ENCODE assay signal across 9 cellular contexts in genomic region chr20:10603971-10604864, GRCh38.
A peak's percentile ranks its signal among the peaks of the same experiment; 100 is the strongest.
DNase-seq lines count a peak whose midpoint lies in the region; ATAC-seq, FAIRE-seq and TF ChIP-seq lines count a peak whose summit lies in the region.
"Had no signal": no experiment of that assay in that cellular context is flagged by ENCODE, and none has a peak within 500 bp of the region (broad histone marks: within the 10 kb centered on the region; RNA-seq: fewer than 3 reads in every experiment).

No MANE protein-coding gene starts in this region.

- DNase-seq in Caki2 (ENCODE audit: low read depth), result peak; percentile 89
- no peak for DNase-seq in SK-N-SH
- peak; percentile 89 for DNase-seq in fibroblast of the aortic adventitia (ENCODE audit: low read depth)
- peak in 1 of 6 donors; percentile 29 for DNase-seq in pancreas
- DNase-seq in T-helper 1 cell, result no peak
- no peak for DNase-seq in erythroblast (lab: John Stamatoyannopoulos, UW)
- DNase-seq in activated CD8-positive, alpha-beta memory T cell treated with anti-CD3 and anti-CD28 coated beads, Interleukin-2, amount 10 ng/mL, durations not matched to agents 7 days and 5 days, result no peak
- DNase-seq: NCI-H1436 had no signal

- H3K4me1 Mint-ChIP-seq in activated CD8-positive, alpha-beta memory T cell treated with anti-CD3 and anti-CD28 coated beads, Interleukin-2, amount 10 ng/mL, durations not matched to agents 7 days and 5 days, result peaks cover 8% of the 10 kb centered on the region

- H2AFZ ChIP-seq in SK-N-SH (ENCODE audit: low read depth), result no peak overlapping the region

- peaks cover 19% of the 10 kb centered on the region for H3K36me3 Mint-ChIP-seq in activated CD8-positive, alpha-beta memory T cell treated with anti-CD3 and anti-CD28 coated beads, Interleukin-2, amount 10 ng/mL, durations not matched to agents 7 days and 5 days

- no peaks in the 10 kb centered on the region for H3K9me3 Mint-ChIP-seq in activated CD8-positive, alpha-beta memory T cell treated with anti-CD3 and anti-CD28 coated beads, Interleukin-2, amount 10 ng/mL, durations not matched to agents 7 days and 5 days (ENCODE audit: low read depth)

- intact Hi-C loops in pancreas (cut with DNase I), result no loop called here

- POLR2A ChIA-PET in SK-N-SH (lab: Yijun Ruan, JAX), result no interaction called here

- no peak for TF ChIP-seq CTCF in SK-N-SH (IDR thresholded peaks at IDR 0.05)
- TF ChIP-seq CTCF in fibroblast of the aortic adventitia (IDR thresholded peaks at IDR 0.05; ENCODE audit: insufficient read depth, low read length), result no peak
- no peak for TF ChIP-seq CTCF in pancreas (IDR thresholded peaks at IDR 0.05)

- H3K9me2 ChIP-seq in SK-N-SH, result no peaks in the 10 kb centered on the region

- H3K27ac ChIP-seq in SK-N-SH (ENCODE audit: low read depth in 2 of 2, low read length in 1 of 2) (peak overlapping the region in 1 of 2 experiments; percentile 98; a peak in 2 of 4 replicates), pancreas (no peak overlapping the region)

- H3K4me3 Mint-ChIP-seq in activated CD8-positive, alpha-beta memory T cell treated with anti-CD3 and anti-CD28 coated beads, Interleukin-2, amount 10 ng/mL, durations not matched to agents 7 days and 5 days, result no peak overlapping the region

- no peaks in the 10 kb centered on the region for H3K27me3 ChIP-seq in SK-N-SH (ENCODE audit: insufficient read depth)
- no peaks in the 10 kb centered on the region for H3K27me3 ChIP-seq in pancreas

- no peaks in the 10 kb centered on the region for H3K9me3 ChIP-seq in SK-N-SH
- no peaks in the 10 kb centered on the region for H3K9me3 ChIP-seq in pancreas

- H3K79me2 ChIP-seq in SK-N-SH (ENCODE audit: insufficient read depth), result no peaks in the 10 kb centered on the region

- no peak for TF ChIP-seq POLR2A in erythroblast (IDR thresholded peaks at IDR 0.05; ENCODE audit: low read length)

- no peak for FAIRE-seq in pancreas (lab: Jason Lieb, UNC)

- peak in 1 of 2 experiments; percentile 29; a peak in 1 of 4 replicates for TF ChIP-seq EP300 in SK-N-SH (IDR thresholded peaks at IDR 0.05; ENCODE audit: borderline replicate concordance in 1 of 2, low read depth in 1 of 2, low read length in 1 of 2)

- H3K4me2 ChIP-seq in SK-N-SH, result peak overlapping the region; percentile 64; the same call in 1 of the 2 replicates

- peaks cover 32% of the 10 kb centered on the region for H3F3A ChIP-seq in SK-N-SH (replicated peaks; ENCODE audit: insufficient read depth)

- H3K4me1 ChIP-seq in SK-N-SH (ENCODE audit: control insufficient read depth in 1 of 2, insufficient read depth in 2 of 2, low read depth in 1 of 2, low read length in 1 of 2) (peaks cover 7 to 32% of the 10 kb centered on the region in 2 experiments), pancreas (no peaks in the 10 kb centered on the region)

- H3K4me3 ChIP-seq in SK-N-SH (ENCODE audit: low read depth in 2 of 2, low read length in 1 of 2) (no peak overlapping the region), fibroblast of the aortic adventitia (ENCODE audit: low read depth, low read length) (peak overlapping the region; percentile 48), pancreas (no peak overlapping the region)

- in situ Hi-C loops in Caki2 (cut with HindIII; ENCODE audit: low pct_unique_long_range_greater_than_20kb, low sequenced_read_pairs), result no loop called here

- TF ChIP-seq RAD21 in SK-N-SH (IDR thresholded peaks at IDR 0.05; ENCODE audit: low read length), result no peak

- H4K20me1 ChIP-seq in SK-N-SH (ENCODE audit: insufficient read depth), result no peaks in the 10 kb centered on the region

- WGBS in SK-N-SH (ENCODE audit: low lambda C conversion rate), result 41% methylated on average over 8 of the region's 8 CpGs
- 93 to 94% methylated on average over 8 of the region's 8 CpGs for WGBS in pancreas, 2 donors

- CTCF ChIA-PET in SK-N-SH (lab: Yijun Ruan, JAX), result interaction anchor here (1.1 to 2.4 kb wide), 2 partner anchors 10 to 51 kb away, joined by 3 to 10 read pairs; no protein-coding TSS in a partner anchor
- CTCF ChIA-PET in activated CD8-positive, alpha-beta memory T cell treated with anti-CD3 and anti-CD28 coated beads, Interleukin-2, amount 10 ng/mL, durations not matched to agents 7 days and 5 days (lab: Charles Lee), result interaction anchor here (1.7 to 2.1 kb wide), 2 partner anchors 11 to 46 kb away, joined by 3 to 5 read pairs; no protein-coding TSS in a partner anchor

- H3K27me3 Mint-ChIP-seq in activated CD8-positive, alpha-beta memory T cell treated with anti-CD3 and anti-CD28 coated beads, Interleukin-2, amount 10 ng/mL, durations not matched to agents 7 days and 5 days, result no peaks in the 10 kb centered on the region

- H3K27ac Mint-ChIP-seq in activated CD8-positive, alpha-beta memory T cell treated with anti-CD3 and anti-CD28 coated beads, Interleukin-2, amount 10 ng/mL, durations not matched to agents 7 days and 5 days, result no peak overlapping the region

- peaks cover 5 to 12% of the 10 kb centered on the region in 2 experiments for H3K36me3 ChIP-seq in SK-N-SH (replicated peaks in 1 of 2; ENCODE audit: control insufficient read depth in 1 of 2, insufficient read depth in 2 of 2, low read length in 1 of 2)
- no peaks in the 10 kb centered on the region for H3K36me3 ChIP-seq in pancreas

- peak in 3 of 4 donors; percentile 70 to 85 (median 78) for ATAC-seq in pancreas
- ATAC-seq in activated CD8-positive, alpha-beta memory T cell treated with anti-CD3 and anti-CD28 coated beads, Interleukin-2, amount 10 ng/mL, durations not matched to agents 7 days and 5 days, result no peak
- no peak for ATAC-seq in HG03095 (IDR thresholded peaks at IDR 0.05; ENCODE audit: unreplicated experiment)

- peak overlapping the region; percentile 48; the same call in 1 of the 2 replicates for H3K9ac ChIP-seq in SK-N-SH

TF ChIP-seq in SK-N-SH, 30 proteins besides CTCF, POLR2A, EP300 and RAD21 (continues in another document):
- TF ChIP-seq SIN3A (IDR thresholded peaks at IDR 0.05; ENCODE audit: borderline replicate concordance, low read depth, low read length) (no peak), REST (IDR thresholded peaks at IDR 0.05; ENCODE audit: low read depth, low read length) (no peak), TCF12 (IDR thresholded peaks at IDR 0.05) (peak; percentile 71), ZBTB33 (IDR thresholded peaks at IDR 0.05; ENCODE audit: borderline replicate concordance, low read depth) (no peak), PBX3 (IDR thresholded peaks at IDR 0.05) (no peak), YY1 (IDR thresholded peaks at IDR 0.05; ENCODE audit: low read depth) (no peak), NFIC (IDR thresholded peaks at IDR 0.05; ENCODE audit: borderline replicate concordance) (0 out of 2 replicates have a peak, but pooled peaks have one; percentile 11), RCOR1 (IDR thresholded peaks at IDR 0.05; ENCODE audit: low read length) (no peak), MAX (IDR thresholded peaks at IDR 0.05; ENCODE audit: low read depth) (peak; percentile 86)

Comparison
In these comparisons a context has a peak if more than half of its experiments do, and no peak if none do; other contexts are left out.
1. DNase-seq: peak in Caki2 (single experiment) and fibroblast of the aortic adventitia (single experiment); none in SK-N-SH (single experiment), T-helper 1 cell (0 of 5), erythroblast (0 of 2) and activated CD8-positive, alpha-beta memory T cell treated with anti-CD3 and anti-CD28 coated beads, Interleukin-2, amount 10 ng/mL, durations not matched to agents 7 days and 5 days (single experiment).
2. ATAC-seq: peak in pancreas (3 of 4); none in activated CD8-positive, alpha-beta memory T cell treated with anti-CD3 and anti-CD28 coated beads, Interleukin-2, amount 10 ng/mL, durations not matched to agents 7 days and 5 days (single experiment) and HG03095 (single experiment).